In the genomic region with DNA sequence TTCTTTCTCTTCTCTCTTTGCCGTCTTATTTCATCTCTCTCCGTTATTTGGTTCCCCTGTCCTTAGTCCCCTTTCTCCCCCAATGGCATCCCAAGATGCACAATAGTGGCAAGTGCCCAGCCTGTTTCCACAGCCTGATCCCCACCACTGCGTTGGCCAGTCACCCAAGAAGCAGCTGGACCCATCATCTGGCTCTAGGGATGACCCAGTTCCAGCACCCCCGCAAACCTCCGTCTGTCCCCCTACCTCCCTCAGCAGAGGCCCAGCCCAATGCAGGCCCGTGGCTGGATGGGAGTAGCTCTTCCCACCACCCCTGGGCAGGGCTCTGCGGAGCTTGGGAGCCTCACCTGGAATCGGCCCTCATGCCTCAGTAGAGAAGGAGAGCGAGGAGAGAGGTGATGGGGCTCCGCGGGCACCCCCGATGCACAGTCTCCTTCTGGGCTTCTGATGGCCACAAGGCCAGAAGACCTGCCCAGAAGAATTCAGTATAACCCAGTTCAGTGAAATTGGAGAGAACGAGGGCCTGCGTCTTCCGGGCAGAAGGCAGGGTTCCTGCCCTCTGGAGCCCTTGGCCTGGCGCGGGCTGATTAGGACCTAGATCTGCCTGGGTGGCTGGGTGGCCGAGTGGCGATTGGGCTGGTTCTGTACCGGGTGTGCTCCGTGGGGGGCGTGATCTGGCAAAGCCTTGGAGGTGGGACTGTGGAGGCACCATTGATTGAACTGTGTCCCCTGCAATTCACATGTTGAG, we compare ENCODE assay signal across 29 cellular contexts.
"Had no signal": no experiment of that assay in that cellular context is flagged by ENCODE, and none has a peak within 500 bp of the region (broad histone marks: within the 10 kb centered on the region; RNA-seq: fewer than 3 reads in every experiment).

No MANE protein-coding gene starts in this region.

- H3K27ac ChIP-seq: brain microvascular endothelial cell, cardiac muscle cell, KMS-11, SJSA1 had no signal

- H3K36me3 ChIP-seq: brain microvascular endothelial cell, cardiac muscle cell had no signal

- H3K9me3 ChIP-seq: SJSA1 had no signal

- H3K36me3 Mint-ChIP-seq: activated naive CD8-positive, alpha-beta T cell had no signal

- ATAC-seq: activated CD8-positive, alpha-beta T cell treated with anti-CD3 and anti-CD28 coated beads, Interleukin-2, amount 10 ng/mL, durations not matched to agents 7 days and 5 days; Panc1; Right ventricle myocardium inferior; SK-N-SH treated with all-trans-retinoic acid at 6 μM for 48 hours had no signal

- H3K4me3 ChIP-seq: cardiac muscle cell, SJSA1 had no signal

- H3K9me3 Mint-ChIP-seq: activated naive CD4-positive, alpha-beta T cell treated with anti-CD3 and anti-CD28 coated beads for 36 hours; T-helper 2 cell treated with Interferon-gamma antibody and Interleukin-4, amounts not matched to agents 5 μg/mL and 100 μg/mL, for 36 hours had no signal

- H3K4me2 ChIP-seq: KMS-11 had no signal

- H3K27me3 ChIP-seq: brain microvascular endothelial cell, cardiac muscle cell, SJSA1 had no signal

- H3K4me3 Mint-ChIP-seq: activated CD8-positive, alpha-beta T cell treated with anti-CD3 and anti-CD28 coated beads, Interleukin-2, amount 10 ng/mL, durations not matched to agents 7 days and 5 days; activated naive CD4-positive, alpha-beta T cell treated with anti-CD3 and anti-CD28 coated beads for 36 hours; activated naive CD8-positive, alpha-beta T cell; T-helper 2 cell treated with Interferon-gamma antibody and Interleukin-4, amounts not matched to agents 5 μg/mL and 100 μg/mL, for 36 hours had no signal

- H3K27ac Mint-ChIP-seq: activated CD8-positive, alpha-beta T cell treated with anti-CD3 and anti-CD28 coated beads, Interleukin-2, amount 10 ng/mL, durations not matched to agents 7 days and 5 days; activated naive CD4-positive, alpha-beta T cell treated with anti-CD3 and anti-CD28 coated beads for 36 hours; activated naive CD8-positive, alpha-beta T cell; T-helper 2 cell treated with Interferon-gamma antibody and Interleukin-4, amounts not matched to agents 5 μg/mL and 100 μg/mL, for 36 hours had no signal

- DNase-seq: activated CD4-positive, alpha-beta T cell treated with anti-CD3 and anti-CD28 coated beads for 48 hours; activated CD4-positive, alpha-beta T cell treated with anti-CD3 and anti-CD28 coated beads, Interleukin-2, amount 50 U/mL, for 4 hours; activated CD4-positive, CD25-positive, alpha-beta regulatory T cell treated with anti-CD3 and anti-CD28 coated beads, Interleukin-2, amount 50 U/mL, for 72 hours; activated CD8-positive, alpha-beta memory T cell treated with anti-CD3 and anti-CD28 coated beads, Interleukin-2, amount 50 U/mL, for 48 hours; activated CD8-positive, alpha-beta T cell treated with anti-CD3 and anti-CD28 coated beads, Interleukin-2, amount 10 ng/mL, durations not matched to agents 7 days and 5 days; activated gamma-delta T cell; activated naive CD4-positive, alpha-beta T cell treated with anti-CD3 and anti-CD28 coated beads for 36 hours; activated T-cell treated with anti-CD3 and anti-CD28 coated beads, Interleukin-2, amount 50 U/mL, for 1 hour; amygdala; brain microvascular endothelial cell; NCI-H1092; NCI-H1417 treated with DMSO at 0.1 percent for 48 hours; NCI-H1694; NCI-H2029 treated with DMSO at 0.1 percent for 48 hours; NCI-H345; NCI-H510A; NCI-H526 treated with DMSO at 0.1 percent for 48 hours; NCI-H82; OCI-M1; RPMI8226; SW 1271 had no signal

- H3K27me3 Mint-ChIP-seq: activated naive CD8-positive, alpha-beta T cell had no signal
